17 cellular contexts compared by ENCODE assay signal in genomic region chr12:40175045-40175444, GRCh38. TPM values are rescaled to one million over a fixed set of nuclear protein-coding genes. Genes with fewer than 3 reads are reported as not detected.
DNase-seq lines count a peak whose midpoint lies in the region; ATAC-seq and TF ChIP-seq lines count a peak whose summit lies in the region.
"Had no signal": no experiment of that assay in that cellular context is flagged by ENCODE, and none has a peak within 500 bp of the region (broad histone marks: within the 10 kb centered on the region; RNA-seq: fewer than 3 reads in every experiment).

No MANE protein-coding gene starts in this region.

- peaks cover 42% of the 10 kb centered on the region for H3K27me3 ChIP-seq in MM.1S (replicated peaks; ENCODE audit: insufficient read depth, low read length)

- H3K27ac ChIP-seq in MM.1S (ENCODE audit: low read length), result no peak overlapping the region
- H3K27ac ChIP-seq: 22Rv1, GM23248 had no signal

- H3K79me2 ChIP-seq in MM.1S (ENCODE audit: low read length), result no peaks in the 10 kb centered on the region

- H3K9me3 Mint-ChIP-seq in dendritic cell treated with granulocyte-macrophage colony-stimulating factor and Interleukin-4, amounts not matched to agents 40 ng/mL and 50 ng/mL, for 4 days, result peaks cover 2% of the 10 kb centered on the region
- H3K9me3 Mint-ChIP-seq: CD8-positive, alpha-beta memory T cell had no signal

- H3K4me3 ChIP-seq in MM.1S (ENCODE audit: low read length), result no peak overlapping the region
- H3K4me3 ChIP-seq in mucosa of descending colon, result no peak overlapping the region
- H3K4me3 ChIP-seq: GM23248 had no signal

- H3K36me3 Mint-ChIP-seq in dendritic cell treated with granulocyte-macrophage colony-stimulating factor and Interleukin-4, amounts not matched to agents 40 ng/mL and 50 ng/mL, for 4 days (ENCODE audit: low read depth), result peaks cover under 1% of the 10 kb centered on the region
- H3K36me3 Mint-ChIP-seq: CD8-positive, alpha-beta memory T cell had no signal

- H3F3A ChIP-seq in MM.1S (ENCODE audit: insufficient read depth, low read length), result no peaks in the 10 kb centered on the region

- H3K9me2 ChIP-seq in MM.1S (replicated peaks; ENCODE audit: insufficient read depth, low read length), result no peaks in the 10 kb centered on the region

- H3K9me3 ChIP-seq in MM.1S (replicated peaks; ENCODE audit: insufficient read depth, low read length) (no peaks in the 10 kb centered on the region), mucosa of descending colon (no peaks in the 10 kb centered on the region)
- H3K9me3 ChIP-seq: Caco-2 had no signal

- no peak overlapping the region for H3K9ac ChIP-seq in MM.1S (ENCODE audit: low read length)
- H3K9ac ChIP-seq: GM23248 had no signal

- no peaks in the 10 kb centered on the region for H4K20me1 ChIP-seq in MM.1S (ENCODE audit: insufficient read depth, low read length)

- H3K4me1 Mint-ChIP-seq in dendritic cell treated with granulocyte-macrophage colony-stimulating factor and Interleukin-4, amounts not matched to agents 40 ng/mL and 50 ng/mL, for 4 days (ENCODE audit: low read depth), result peaks cover 30% of the 10 kb centered on the region

- DNase-seq in NOMO-1 treated with DMSO at 0.1 percent for 48 hours (lab: John Stamatoyannopoulos, UW; ENCODE audit: unreplicated experiment), result peak; percentile 5
- no peak for DNase-seq in NOMO-1 treated with dmso at 0.1 percent for 144 hours (lab: John Stamatoyannopoulos, UW; ENCODE audit: unreplicated experiment)
- peak; percentile 2 for DNase-seq in HT1080 (ENCODE audit: low read depth)
- DNase-seq in MM.1S, result no peak
- no peak for DNase-seq in mucosa of descending colon
- no peak for DNase-seq in DMS153 (lab: John Stamatoyannopoulos, UW)
- DNase-seq: Caco-2; CD8-positive, alpha-beta memory T cell; DMS53; GF-D8; GM23248 had no signal

- no peak for TF ChIP-seq CTCF in MM.1S (IDR thresholded peaks at IDR 0.05; ENCODE audit: low read length)
- TF ChIP-seq CTCF in mucosa of descending colon (IDR thresholded peaks at IDR 0.05), result no peak

- H3K36me3 ChIP-seq in MM.1S (replicated peaks; ENCODE audit: insufficient read depth, low read length), result no peaks in the 10 kb centered on the region
- no peaks in the 10 kb centered on the region for H3K36me3 ChIP-seq in mucosa of descending colon (ENCODE audit: low read depth)

- intact Hi-C loops in dendritic cell treated with granulocyte-macrophage colony-stimulating factor and Interleukin-4, amounts not matched to agents 40 ng/mL and 50 ng/mL, for 4 days (cut with micrococcal nuclease), result no loop called here
- intact Hi-C loops in mucosa of descending colon (cut with DNase I, micrococcal nuclease), result no loop called here

- peak; percentile 57 for ATAC-seq in GM18861 (IDR thresholded peaks at IDR 0.05; ENCODE audit: unreplicated experiment)
- ATAC-seq in mucosa of descending colon, result no peak
- ATAC-seq: HCT116, HepG2 had no signal

- no peak overlapping the region for H2AFZ ChIP-seq in MM.1S (ENCODE audit: low read length)
- H2AFZ ChIP-seq: GM23248 had no signal

- no peak overlapping the region for H3K4me3 Mint-ChIP-seq in dendritic cell treated with granulocyte-macrophage colony-stimulating factor and Interleukin-4, amounts not matched to agents 40 ng/mL and 50 ng/mL, for 4 days
- H3K4me3 Mint-ChIP-seq: CD14-positive monocyte; CD8-positive, alpha-beta memory T cell had no signal

- H3K27ac Mint-ChIP-seq in dendritic cell treated with granulocyte-macrophage colony-stimulating factor and Interleukin-4, amounts not matched to agents 40 ng/mL and 50 ng/mL, for 4 days, result peak overlapping the region; percentile 63

- H3K4me1 ChIP-seq in MM.1S (ENCODE audit: low read length) (no peaks in the 10 kb centered on the region), mucosa of descending colon (ENCODE audit: low read depth) (no peaks in the 10 kb centered on the region)
- H3K4me1 ChIP-seq: Caco-2 had no signal

- H3K27me3 Mint-ChIP-seq in dendritic cell treated with granulocyte-macrophage colony-stimulating factor and Interleukin-4, amounts not matched to agents 40 ng/mL and 50 ng/mL, for 4 days, result peaks cover 19% of the 10 kb centered on the region

- H3K4me2 ChIP-seq in MM.1S (ENCODE audit: low read depth, low read length), result no peak overlapping the region

RNA-seq across cellular contexts. Expression of gene LRRK2, which starts 49.8 kb away (rescaled TPM):
- 0.66 and 0.90 TPM in 2 replicates for total RNA-seq in HT1080 (2014; rRNA removed; shearing (Covaris generic))
- 0.22 and 0.33 TPM in 2 replicates for polyA plus RNA-seq in HT1080 (2015; cell fraction: cytosol; rRNA removed)
- polyA plus RNA-seq in HT1080 (2015; cell fraction: nucleus; rRNA removed), result 1.1 and 1.6 TPM in 2 replicates
- 10 to 100 TPM in 1 of 3 donors, 1 to 10 TPM in 2; 1.6 to 15.7 (median 3.3) TPM for total RNA-seq in mucosa of descending colon
- total RNA-seq: HepG2 had no signal
- polyA plus RNA-seq: CD8-positive, alpha-beta memory T cell; HepG2 had no signal

Comparison
In these comparisons a context has a peak if more than half of its experiments do, and no peak if none do; other contexts are left out.
1. DNase-seq: peak in NOMO-1 treated with DMSO at 0.1 percent for 48 hours (single experiment) and HT1080 (single experiment); none in NOMO-1 treated with dmso at 0.1 percent for 144 hours (single experiment), MM.1S (single experiment), mucosa of descending colon (0 of 3) and DMS153 (single experiment).